In the genomic region with DNA sequence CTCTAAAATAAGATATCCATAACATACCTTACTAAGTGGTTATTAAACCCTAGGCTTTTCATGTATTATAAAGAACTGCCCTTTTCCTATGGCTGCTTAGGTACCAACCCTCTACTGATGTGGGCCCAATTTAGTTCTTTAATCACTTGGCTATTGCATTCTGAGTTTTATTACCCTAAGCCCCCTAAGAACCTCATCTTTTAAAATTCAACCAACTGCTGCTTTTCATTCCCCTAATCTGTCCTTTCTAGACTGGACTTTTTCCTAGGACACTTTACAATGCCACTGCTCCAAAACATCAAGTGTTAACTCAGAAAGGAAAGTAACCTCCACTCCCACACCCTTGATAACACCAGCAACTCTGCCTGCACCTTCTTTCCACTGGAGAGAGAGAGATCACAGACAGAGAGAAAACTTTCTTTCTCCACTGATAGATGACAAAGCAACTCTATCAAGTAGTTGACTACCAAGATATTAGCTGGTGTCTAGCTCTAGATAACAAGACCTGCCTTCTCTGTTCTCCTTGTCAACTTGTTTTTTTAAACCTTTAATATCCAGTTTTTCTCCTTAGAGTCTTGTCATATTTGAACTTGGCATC, we compare ENCODE assay signal across 20 cellular contexts. TPM values are rescaled to one million over a fixed set of nuclear protein-coding genes. Genes with fewer than 3 reads are reported as not detected.
A peak's percentile ranks its signal among the peaks of the same experiment; 100 is the strongest.
DNase-seq lines count a peak whose midpoint lies in the region; ATAC-seq and TF ChIP-seq lines count a peak whose summit lies in the region.
"Had no signal": no experiment of that assay in that cellular context is flagged by ENCODE, and none has a peak within 500 bp of the region (broad histone marks: within the 10 kb centered on the region; RNA-seq: fewer than 3 reads in every experiment).

No MANE protein-coding gene starts in this region.

- H3K27ac Mint-ChIP-seq in activated CD4-positive, alpha-beta T cell treated with anti-CD3 and anti-CD28 coated beads, Interleukin-2, amount 10 ng/mL, durations not matched to agents 24 days and 14 days = peak overlapping the region; percentile 70
- H3K27ac Mint-ChIP-seq in activated B cell treated with CpG ODN at 0.5 μM for 24 hours = peak overlapping the region; percentile 32
- peak overlapping the region; percentile 23 for H3K27ac Mint-ChIP-seq in progenitor cell of endocrine pancreas
- no peak overlapping the region for H3K27ac Mint-ChIP-seq in activated CD8-positive, alpha-beta memory T cell treated with anti-CD3 and anti-CD28 coated beads, Interleukin-2, amount 10 ng/mL, durations not matched to agents 7 days and 5 days
- H3K27ac Mint-ChIP-seq: stimulated activated memory B cell treated with anti-CD40 and anti-IgM and Interleukin-4, amounts not matched to agents 10 μg/mL and 1 μg/mL and 100 μg/mL, for 72 hours had no signal

- no peak overlapping the region for H3K4me3 ChIP-seq in lower leg skin (ENCODE audit: low read depth, poor library complexity, severe bottlenecking)
- H3K4me3 ChIP-seq: ascending aorta, coronary artery, lung, prostate gland, spleen, uterus had no signal

- H3K4me3 Mint-ChIP-seq in activated CD4-positive, alpha-beta T cell treated with anti-CD3 and anti-CD28 coated beads, Interleukin-2, amount 10 ng/mL, durations not matched to agents 24 days and 14 days = peak overlapping the region; percentile 4
- no peak overlapping the region for H3K4me3 Mint-ChIP-seq in activated B cell treated with CpG ODN at 0.5 μM for 24 hours
- H3K4me3 Mint-ChIP-seq in progenitor cell of endocrine pancreas (ENCODE audit: low read depth) = no peak overlapping the region
- H3K4me3 Mint-ChIP-seq in activated CD8-positive, alpha-beta memory T cell treated with anti-CD3 and anti-CD28 coated beads, Interleukin-2, amount 10 ng/mL, durations not matched to agents 7 days and 5 days = no peak overlapping the region
- H3K4me3 Mint-ChIP-seq: naive B cell; stimulated activated memory B cell treated with anti-CD40 and anti-IgM and Interleukin-4, amounts not matched to agents 10 μg/mL and 1 μg/mL and 100 μg/mL, for 72 hours had no signal

- no peak for TF ChIP-seq POLR2A in lower leg skin (IDR thresholded peaks at IDR 0.05)

- intact Hi-C loops in activated CD4-positive, alpha-beta T cell treated with anti-CD3 and anti-CD28 coated beads, Interleukin-2, amount 10 ng/mL, durations not matched to agents 24 days and 14 days (cut with micrococcal nuclease) = no loop called here
- intact Hi-C loops in activated B cell treated with CpG ODN at 0.5 μM for 24 hours (cut with micrococcal nuclease) (no loop called here), lower leg skin (cut with DNase I; ENCODE audit: low total_unique reads) (loop anchor here (5.0 kb wide), 1 partner anchor 728 kb away; the partner anchor contains the start of gene CAST)

- TF ChIP-seq CTCF in activated B cell treated with CpG ODN at 0.5 μM for 24 hours (IDR thresholded peaks at IDR 0.05) (no peak), progenitor cell of endocrine pancreas (IDR thresholded peaks at IDR 0.05; ENCODE audit: unreplicated experiment) (no peak), lower leg skin (IDR thresholded peaks at IDR 0.05) (no peak), GM13976 (IDR thresholded peaks at IDR 0.05; ENCODE audit: borderline replicate concordance, control extremely low read depth, extremely low read depth, insufficient read depth, missing control alignments) (no peak)

- in situ Hi-C loops in GM13976 (cut with MboI; ENCODE audit: low sequenced_read_pairs, unreplicated experiment) = no loop called here

- H3K36me3 Mint-ChIP-seq in activated CD4-positive, alpha-beta T cell treated with anti-CD3 and anti-CD28 coated beads, Interleukin-2, amount 10 ng/mL, durations not matched to agents 24 days and 14 days (ENCODE audit: low read depth) = peaks cover 33% of the 10 kb centered on the region
- H3K36me3 Mint-ChIP-seq in activated B cell treated with CpG ODN at 0.5 μM for 24 hours (ENCODE audit: low read depth) (peaks cover 33% of the 10 kb centered on the region), progenitor cell of endocrine pancreas (ENCODE audit: insufficient read depth) (peaks cover 18% of the 10 kb centered on the region)
- peaks cover 20% of the 10 kb centered on the region for H3K36me3 Mint-ChIP-seq in activated CD8-positive, alpha-beta memory T cell treated with anti-CD3 and anti-CD28 coated beads, Interleukin-2, amount 10 ng/mL, durations not matched to agents 7 days and 5 days

- POLR2A ChIA-PET in activated B cell treated with CpG ODN at 0.5 μM for 24 hours (lab: Charles Lee) = no interaction called here

- H3K9me3 Mint-ChIP-seq in activated CD4-positive, alpha-beta T cell treated with anti-CD3 and anti-CD28 coated beads, Interleukin-2, amount 10 ng/mL, durations not matched to agents 24 days and 14 days = no peaks in the 10 kb centered on the region
- H3K9me3 Mint-ChIP-seq in activated B cell treated with CpG ODN at 0.5 μM for 24 hours (peaks cover 4% of the 10 kb centered on the region), progenitor cell of endocrine pancreas (ENCODE audit: low read depth) (no peaks in the 10 kb centered on the region)
- no peaks in the 10 kb centered on the region for H3K9me3 Mint-ChIP-seq in activated CD8-positive, alpha-beta memory T cell treated with anti-CD3 and anti-CD28 coated beads, Interleukin-2, amount 10 ng/mL, durations not matched to agents 7 days and 5 days (ENCODE audit: low read depth)
- H3K9me3 Mint-ChIP-seq: stimulated activated memory B cell treated with anti-CD40 and anti-IgM and Interleukin-4, amounts not matched to agents 10 μg/mL and 1 μg/mL and 100 μg/mL, for 72 hours had no signal

- H3K27me3 Mint-ChIP-seq in activated CD4-positive, alpha-beta T cell treated with anti-CD3 and anti-CD28 coated beads, Interleukin-2, amount 10 ng/mL, durations not matched to agents 24 days and 14 days = no peaks in the 10 kb centered on the region
- no peaks in the 10 kb centered on the region for H3K27me3 Mint-ChIP-seq in activated B cell treated with CpG ODN at 0.5 μM for 24 hours
- no peaks in the 10 kb centered on the region for H3K27me3 Mint-ChIP-seq in progenitor cell of endocrine pancreas
- no peaks in the 10 kb centered on the region for H3K27me3 Mint-ChIP-seq in activated CD8-positive, alpha-beta memory T cell treated with anti-CD3 and anti-CD28 coated beads, Interleukin-2, amount 10 ng/mL, durations not matched to agents 7 days and 5 days
- H3K27me3 Mint-ChIP-seq: naive B cell; stimulated activated memory B cell treated with anti-CD40 and anti-IgM and Interleukin-4, amounts not matched to agents 10 μg/mL and 1 μg/mL and 100 μg/mL, for 72 hours had no signal

- peak; percentile 59 for ATAC-seq in HG02642 (IDR thresholded peaks at IDR 0.05; ENCODE audit: poor library complexity, unreplicated experiment)
- ATAC-seq in activated B cell treated with CpG ODN at 0.5 μM for 24 hours (ENCODE audit: low read depth) = no peak
- no peak for ATAC-seq in activated CD8-positive, alpha-beta memory T cell treated with anti-CD3 and anti-CD28 coated beads, Interleukin-2, amount 10 ng/mL, durations not matched to agents 7 days and 5 days
- ATAC-seq: stimulated activated memory B cell treated with anti-CD40 and anti-IgM and Interleukin-4, amounts not matched to agents 10 μg/mL and 1 μg/mL and 100 μg/mL, for 72 hours had no signal

- peaks cover 36% of the 10 kb centered on the region for H3K4me1 Mint-ChIP-seq in activated CD4-positive, alpha-beta T cell treated with anti-CD3 and anti-CD28 coated beads, Interleukin-2, amount 10 ng/mL, durations not matched to agents 24 days and 14 days
- H3K4me1 Mint-ChIP-seq in activated B cell treated with CpG ODN at 0.5 μM for 24 hours = peaks cover 14% of the 10 kb centered on the region
- peaks cover 65% of the 10 kb centered on the region for H3K4me1 Mint-ChIP-seq in progenitor cell of endocrine pancreas (ENCODE audit: low read depth)
- peaks cover 23% of the 10 kb centered on the region for H3K4me1 Mint-ChIP-seq in activated CD8-positive, alpha-beta memory T cell treated with anti-CD3 and anti-CD28 coated beads, Interleukin-2, amount 10 ng/mL, durations not matched to agents 7 days and 5 days
- H3K4me1 Mint-ChIP-seq: naive B cell had no signal

- CTCF ChIA-PET in activated B cell treated with CpG ODN at 0.5 μM for 24 hours (lab: Charles Lee) = no interaction called here
- CTCF ChIA-PET in activated CD8-positive, alpha-beta memory T cell treated with anti-CD3 and anti-CD28 coated beads, Interleukin-2, amount 10 ng/mL, durations not matched to agents 7 days and 5 days (lab: Charles Lee) = no interaction called here

- peak; percentile 58 for DNase-seq in activated CD4-positive, alpha-beta T cell treated with anti-CD3 and anti-CD28 coated beads, Interleukin-2, amount 10 ng/mL, durations not matched to agents 24 days and 14 days
- no peak for DNase-seq in activated CD4-positive, alpha-beta T cell treated with anti-CD3 and anti-CD28 coated beads, Interleukin-2, amount 50 U/mL, for 1 hour
- DNase-seq in activated B cell treated with CpG ODN at 0.5 μM for 24 hours (no peak), progenitor cell of endocrine pancreas (ENCODE audit: low spot score, unreplicated experiment) (no peak), lower leg skin (ENCODE audit: low spot score in 2 of 2) (no peak), GM13976 (ENCODE audit: low spot score) (no peak)
- no peak for DNase-seq in activated CD8-positive, alpha-beta memory T cell treated with anti-CD3 and anti-CD28 coated beads, Interleukin-2, amount 10 ng/mL, durations not matched to agents 7 days and 5 days
- DNase-seq: activated gamma-delta T cell, DND-41, naive B cell, NCI-H1694, NCI-H446 treated with DMSO at 0.1 percent for 48 hours, spleen, uterus had no signal

RNA-seq across cellular contexts. Expression of gene ELL2, which starts 27.3 kb away (rescaled TPM):
- 103 and 111 TPM in 2 replicates for total RNA-seq in activated CD4-positive, alpha-beta T cell treated with anti-CD3 and anti-CD28 coated beads, Interleukin-2, amount 10 ng/mL, durations not matched to agents 24 days and 14 days
- total RNA-seq in activated B cell treated with CpG ODN at 0.5 μM for 24 hours = 52.9 and 56.0 TPM in 2 replicates
- total RNA-seq in progenitor cell of endocrine pancreas = 124 and 145 TPM in 2 replicates
- 10 to 100 TPM; 32.4 to 50.3 (median 45.1) TPM for total RNA-seq in lower leg skin
- total RNA-seq in activated CD8-positive, alpha-beta memory T cell treated with anti-CD3 and anti-CD28 coated beads, Interleukin-2, amount 10 ng/mL, durations not matched to agents 7 days and 5 days = 10 to 100 TPM; 33.9 to 81.8 TPM
